17 cellular contexts compared by ENCODE assay signal in genomic region chr17:17182601-17183136, GRCh38. TPM values are rescaled to one million over a fixed set of nuclear protein-coding genes. Genes with fewer than 3 reads are reported as not detected.
DNase-seq lines count a peak whose midpoint lies in the region; ATAC-seq and TF ChIP-seq lines count a peak whose summit lies in the region.
"Had no signal": no experiment of that assay in that cellular context is flagged by ENCODE, and none has a peak within 500 bp of the region (broad histone marks: within the 10 kb centered on the region; RNA-seq: fewer than 3 reads in every experiment).

No MANE protein-coding gene starts in this region.

- CTCF ChIA-PET in Calu3 (lab: Charles Lee) = interaction anchor here (0.5 kb wide), 1 partner anchor 1000 kb away, joined by 3 read pairs; no protein-coding TSS in a partner anchor
- CTCF ChIA-PET in activated CD4-positive, alpha-beta memory T cell treated with anti-CD3 and anti-CD28 coated beads for 36 hours (lab: Charles Lee) = interaction anchor here (0.8 to 1.6 kb wide), 4 partner anchors 14 to 41 kb away, joined by 3 to 9 read pairs (median 3); no protein-coding TSS in a partner anchor

- H3K9me3 ChIP-seq in osteoblast (ENCODE audit: low read depth, low read length) = no peaks in the 10 kb centered on the region
- H3K9me3 ChIP-seq: heart left ventricle, right lobe of liver, suprapubic skin had no signal

- H3K27ac ChIP-seq in osteoblast (ENCODE audit: low read depth, low read length) = no peak overlapping the region
- H3K27ac ChIP-seq: neural progenitor cell, right lobe of liver, suprapubic skin had no signal

- no peak for DNase-seq in activated T-cell treated with anti-CD3 and anti-CD28 coated beads, Interleukin-2, amount 50 U/mL, for 72 hours
- no peak for DNase-seq in activated T-cell treated with anti-CD3 and anti-CD28 coated beads, Interleukin-2, amount 50 U/mL, for 1 hour
- DNase-seq in Calu3 = no peak
- DNase-seq in activated CD4-positive, alpha-beta memory T cell treated with anti-CD3 and anti-CD28 coated beads for 36 hours = no peak
- peak; percentile 37 for DNase-seq in osteoblast (ENCODE audit: insufficient read length, low spot score, missing footprints)
- DNase-seq in left lobe of liver (ENCODE audit: low spot score) = no peak
- DNase-seq: activated CD8-positive, alpha-beta memory T cell treated with anti-CD3 and anti-CD28 coated beads for 24 hours; mesenchymal stem cell; NCI-H146; right lobe of liver; stimulated activated CD4-positive, alpha-beta T cell treated with anti-CD3 and anti-CD28 coated beads, Interleukin-1b, Interleukin-23, amount 100 ng/mL, for 48 hours had no signal

- H3K4me1 ChIP-seq in osteoblast (ENCODE audit: insufficient read depth, low read length) = peaks cover 19% of the 10 kb centered on the region
- H3K4me1 ChIP-seq: neural progenitor cell, right lobe of liver had no signal

- no peaks in the 10 kb centered on the region for H3K27me3 Mint-ChIP-seq in activated T-cell treated with anti-CD3 and anti-CD28 coated beads, Interleukin-2, amount 50 U/mL, for 72 hours (ENCODE audit: low read depth)
- no peaks in the 10 kb centered on the region for H3K27me3 Mint-ChIP-seq in Calu3 (ENCODE audit: unreplicated experiment)
- no peaks in the 10 kb centered on the region for H3K27me3 Mint-ChIP-seq in activated CD4-positive, alpha-beta memory T cell treated with anti-CD3 and anti-CD28 coated beads for 36 hours

- no peaks in the 10 kb centered on the region for H3K27me3 ChIP-seq in osteoblast (ENCODE audit: insufficient read depth, low read length)
- H3K27me3 ChIP-seq: heart left ventricle, neural progenitor cell, right lobe of liver, suprapubic skin had no signal

- TF ChIP-seq CTCF in Calu3 (IDR thresholded peaks at IDR 0.05; ENCODE audit: unreplicated experiment) = no peak
- TF ChIP-seq CTCF in osteoblast (IDR thresholded peaks at IDR 0.05; ENCODE audit: extremely low read depth, low read depth, low read length) = no peak

- H3K36me3 ChIP-seq in osteoblast (ENCODE audit: insufficient read depth, low read length) = peaks cover 93% of the 10 kb centered on the region
- H3K36me3 ChIP-seq: neural progenitor cell had no signal

- peaks cover 89% of the 10 kb centered on the region for H3K4me1 Mint-ChIP-seq in activated T-cell treated with anti-CD3 and anti-CD28 coated beads, Interleukin-2, amount 50 U/mL, for 72 hours (ENCODE audit: low read depth)
- H3K4me1 Mint-ChIP-seq in Calu3 (ENCODE audit: low read depth, unreplicated experiment) = peaks cover 9% of the 10 kb centered on the region
- peaks cover 80% of the 10 kb centered on the region for H3K4me1 Mint-ChIP-seq in activated CD4-positive, alpha-beta memory T cell treated with anti-CD3 and anti-CD28 coated beads for 36 hours (ENCODE audit: low read depth)
- H3K4me1 Mint-ChIP-seq: neural progenitor cell had no signal

- peak overlapping the region; percentile 84 to 87 for H3K4me3 Mint-ChIP-seq in activated T-cell treated with anti-CD3 and anti-CD28 coated beads, Interleukin-2, amount 50 U/mL, for 72 hours
- no peak overlapping the region for H3K4me3 Mint-ChIP-seq in Calu3 (ENCODE audit: low read depth, unreplicated experiment)
- peak overlapping the region; percentile 48 for H3K4me3 Mint-ChIP-seq in activated CD4-positive, alpha-beta memory T cell treated with anti-CD3 and anti-CD28 coated beads for 36 hours
- H3K4me3 Mint-ChIP-seq: neural progenitor cell had no signal

- H3K4me3 ChIP-seq in osteoblast (ENCODE audit: insufficient read depth, low read length) = no peak overlapping the region
- H3K4me3 ChIP-seq: neural progenitor cell, right lobe of liver, suprapubic skin had no signal

- H3K27ac Mint-ChIP-seq in activated T-cell treated with anti-CD3 and anti-CD28 coated beads, Interleukin-2, amount 50 U/mL, for 72 hours = no peak overlapping the region
- H3K27ac Mint-ChIP-seq in Calu3 (ENCODE audit: unreplicated experiment) = peak overlapping the region; percentile 33
- no peak overlapping the region for H3K27ac Mint-ChIP-seq in activated CD4-positive, alpha-beta memory T cell treated with anti-CD3 and anti-CD28 coated beads for 36 hours
- H3K27ac Mint-ChIP-seq: neural progenitor cell had no signal

- ATAC-seq in activated T-cell treated with anti-CD3 and anti-CD28 coated beads, Interleukin-2, amount 50 U/mL, for 72 hours (replicated peaks in 1 of 2) = no peak
- ATAC-seq in HG02981 (IDR thresholded peaks at IDR 0.05; ENCODE audit: unreplicated experiment) (no peak), left lobe of liver (no peak), GM18861 (IDR thresholded peaks at IDR 0.05; ENCODE audit: unreplicated experiment) (no peak)
- ATAC-seq: heart left ventricle, right lobe of liver had no signal

- H3K36me3 Mint-ChIP-seq in activated T-cell treated with anti-CD3 and anti-CD28 coated beads, Interleukin-2, amount 50 U/mL, for 72 hours (ENCODE audit: insufficient read depth in 2 of 2) = peaks cover 7 to 20% of the 10 kb centered on the region in 2 donors
- H3K36me3 Mint-ChIP-seq in Calu3 (ENCODE audit: insufficient read depth, unreplicated experiment) = peaks cover 66% of the 10 kb centered on the region
- H3K36me3 Mint-ChIP-seq in activated CD4-positive, alpha-beta memory T cell treated with anti-CD3 and anti-CD28 coated beads for 36 hours = peaks cover 40% of the 10 kb centered on the region

- peaks cover 22% of the 10 kb centered on the region for H4K20me1 ChIP-seq in osteoblast (ENCODE audit: insufficient read depth, low read length)

- H3K9me3 Mint-ChIP-seq in activated T-cell treated with anti-CD3 and anti-CD28 coated beads, Interleukin-2, amount 50 U/mL, for 72 hours = no peaks in the 10 kb centered on the region
- no peaks in the 10 kb centered on the region for H3K9me3 Mint-ChIP-seq in Calu3 (ENCODE audit: low read depth, unreplicated experiment)
- H3K9me3 Mint-ChIP-seq in activated CD4-positive, alpha-beta memory T cell treated with anti-CD3 and anti-CD28 coated beads for 36 hours = no peaks in the 10 kb centered on the region
- H3K9me3 Mint-ChIP-seq: neural progenitor cell had no signal

- intact Hi-C loops in Calu3 (cut with micrococcal nuclease; ENCODE audit: unreplicated experiment) = no loop called here
- intact Hi-C loops in activated CD4-positive, alpha-beta memory T cell treated with anti-CD3 and anti-CD28 coated beads for 36 hours (cut with micrococcal nuclease) = loop anchor here (10.0 kb wide), 1 partner anchor 68 kb away; no protein-coding TSS in a partner anchor

- BruUV-seq in Calu3 (replicated peaks; lab: Mats Ljungman, UMichigan) = no TSS peak

- POLR2A ChIA-PET in activated CD4-positive, alpha-beta memory T cell treated with anti-CD3 and anti-CD28 coated beads for 36 hours (lab: Charles Lee) = interaction anchor here (1.0 kb wide), 1 partner anchor 32 kb away, joined by 3 read pairs; no protein-coding TSS in a partner anchor

- H3K79me2 ChIP-seq in osteoblast (ENCODE audit: insufficient read depth, low read length) = no peaks in the 10 kb centered on the region

- H3K4me2 ChIP-seq in osteoblast (ENCODE audit: insufficient read depth, low read length) = no peak overlapping the region
- H3K4me2 ChIP-seq: neural progenitor cell had no signal

- no peak overlapping the region for H2AFZ ChIP-seq in osteoblast (ENCODE audit: low read length)
- H2AFZ ChIP-seq: neural progenitor cell had no signal

RNA-seq across cellular contexts. Expression of gene PLD6, which starts 23.5 kb away (rescaled TPM):
- total RNA-seq in activated T-cell treated with anti-CD3 and anti-CD28 coated beads, Interleukin-2, amount 50 U/mL, for 72 hours = 1 to 10 TPM; 6.8 to 8.0 TPM
- total RNA-seq in Calu3 (2022) (2.9 and 3.0 TPM in 2 replicates), osteoblast (1.4 and 2.7 TPM in 2 replicates), left lobe of liver (4.2 TPM)
- total RNA-seq in activated CD4-positive, alpha-beta memory T cell treated with anti-CD3 and anti-CD28 coated beads for 36 hours = 1 to 10 TPM; 9.3 to 9.4 TPM
- total RNA-seq: HT1080 had no signal

RNA-seq across cellular contexts. Expression of gene FLCN, which starts 54.3 kb away (rescaled TPM):
- total RNA-seq in activated T-cell treated with anti-CD3 and anti-CD28 coated beads, Interleukin-2, amount 50 U/mL, for 72 hours = 10 to 100 TPM; 27.3 to 29.2 TPM
- 35.3 and 38.5 TPM in 2 replicates for total RNA-seq in Calu3 (2022)
- total RNA-seq in activated CD4-positive, alpha-beta memory T cell treated with anti-CD3 and anti-CD28 coated beads for 36 hours = 10 to 100 TPM; 24.0 to 24.6 TPM
- total RNA-seq in osteoblast = 104 and 174 TPM in 2 replicates
- 34.7 TPM for total RNA-seq in left lobe of liver
